Comparison of ENCODE assay signal across 30 cellular contexts in the genomic region with DNA sequence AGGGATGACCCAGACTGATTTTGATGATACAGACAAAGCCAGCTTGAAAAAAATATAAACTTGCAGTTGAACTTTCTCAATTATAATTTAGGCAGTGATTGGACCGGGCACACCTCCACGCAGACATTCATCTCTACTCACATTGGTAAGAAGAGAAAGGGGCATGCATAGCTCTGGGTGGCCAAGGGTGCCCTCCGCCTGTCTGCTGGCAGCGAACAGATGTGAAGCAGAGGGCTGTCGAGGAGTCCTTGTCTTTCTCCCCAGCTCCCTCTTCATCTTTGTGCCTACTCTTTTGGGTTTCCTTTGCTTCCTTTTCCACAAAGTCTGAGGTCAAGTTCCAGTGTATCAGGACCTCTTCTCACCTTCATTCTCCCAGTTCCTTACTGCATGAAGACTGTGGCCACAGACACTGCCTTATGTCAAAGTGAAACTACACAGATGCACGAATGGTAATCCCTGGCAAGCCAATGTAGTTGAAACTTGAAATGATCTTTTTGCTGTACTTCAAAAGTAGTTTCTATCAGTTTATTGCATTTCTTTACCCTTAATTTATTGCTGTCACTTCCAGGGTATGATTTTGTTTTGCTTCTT.
A peak's percentile ranks its signal among the peaks of the same experiment; 100 is the strongest.
DNase-seq lines count a peak whose midpoint lies in the region; ATAC-seq, FAIRE-seq and TF ChIP-seq lines count a peak whose summit lies in the region.
"Had no signal": no experiment of that assay in that cellular context is flagged by ENCODE, and none has a peak within 500 bp of the region (broad histone marks: within the 10 kb centered on the region; RNA-seq: fewer than 3 reads in every experiment).

No MANE protein-coding gene starts in this region.

- no peaks in the 10 kb centered on the region for H3K9me3 ChIP-seq in osteoblast (ENCODE audit: low read depth, low read length)
- H3K9me3 ChIP-seq: ascending aorta, left lung, stomach, thyroid gland had no signal

- in situ Hi-C loops in SK-MEL-5 (cut with HindIII; ENCODE audit: low pct_unique_long_range_greater_than_20kb, low sequenced_read_pairs) = no loop called here

- H2AFZ ChIP-seq in osteoblast (ENCODE audit: low read length) = peak overlapping the region; percentile 63

- H3K4me3 ChIP-seq in osteoblast (ENCODE audit: insufficient read depth, low read length) = peak overlapping the region; percentile 25
- H3K4me3 ChIP-seq: ascending aorta; BLaER1 treated with 17β-estradiol and CSF1 and Interleukin-3, amounts not matched to agents 10 nM and 100 nM; left lung; stomach; thyroid gland had no signal

- H3K27me3 ChIP-seq in osteoblast (ENCODE audit: insufficient read depth, low read length) = no peaks in the 10 kb centered on the region
- H3K27me3 ChIP-seq: ascending aorta; BLaER1 treated with 17β-estradiol and CSF1 and Interleukin-3, amounts not matched to agents 10 nM and 100 nM; left lung; stomach; thyroid gland had no signal

- H4K20me1 ChIP-seq in osteoblast (ENCODE audit: insufficient read depth, low read length) = no peaks in the 10 kb centered on the region
- H4K20me1 ChIP-seq: BLaER1 treated with 17β-estradiol and CSF1 and Interleukin-3, amounts not matched to agents 10 nM and 100 nM had no signal

- ATAC-seq in GM18519 (IDR thresholded peaks at IDR 0.05; ENCODE audit: low FRiP score, unreplicated experiment) (peak; percentile 67), HG02885 (IDR thresholded peaks at IDR 0.05; ENCODE audit: poor library complexity, unreplicated experiment) (peak; percentile 60)
- ATAC-seq: left lung, right cardiac atrium, T-helper 17 cell had no signal

- no peaks in the 10 kb centered on the region for H3K36me3 ChIP-seq in osteoblast (ENCODE audit: insufficient read depth, low read length)
- H3K36me3 ChIP-seq: ascending aorta; BLaER1 treated with 17β-estradiol and CSF1 and Interleukin-3, amounts not matched to agents 10 nM and 100 nM; left lung; stomach; thyroid gland had no signal

- no peaks in the 10 kb centered on the region for H3K4me1 ChIP-seq in osteoblast (ENCODE audit: insufficient read depth, low read length)
- H3K4me1 ChIP-seq: ascending aorta; BLaER1 treated with 17β-estradiol and CSF1 and Interleukin-3, amounts not matched to agents 10 nM and 100 nM; left lung; stomach; thyroid gland had no signal

- TF ChIP-seq CTCF in osteoblast (IDR thresholded peaks at IDR 0.05; ENCODE audit: extremely low read depth, low read depth, low read length) = no peak
- no peak for TF ChIP-seq CTCF in D721Med (IDR thresholded peaks at IDR 0.05; ENCODE audit: insufficient read depth, missing control alignments)

- FAIRE-seq in D721Med (lab: Jason Lieb, UNC) = no peak
- FAIRE-seq: colon, H1, TTC549 had no signal

- peak overlapping the region; percentile 67 for H3K4me2 ChIP-seq in osteoblast (ENCODE audit: insufficient read depth, low read length)
- H3K4me2 ChIP-seq: BLaER1 treated with 17β-estradiol and CSF1 and Interleukin-3, amounts not matched to agents 10 nM and 100 nM had no signal

- no peak overlapping the region for H3K27ac ChIP-seq in osteoblast (ENCODE audit: low read depth, low read length)
- H3K27ac ChIP-seq: ascending aorta; BLaER1 treated with 17β-estradiol and CSF1 and Interleukin-3, amounts not matched to agents 10 nM and 100 nM; left lung; stomach; thyroid gland had no signal

- DNase-seq in SK-MEL-5 (ENCODE audit: low read depth, low spot score) = peak; percentile 26
- no peak for DNase-seq in osteoblast (ENCODE audit: insufficient read length, low spot score, missing footprints)
- DNase-seq in NOMO-1 treated with DMSO at 0.1 percent for 48 hours (lab: John Stamatoyannopoulos, UW; ENCODE audit: unreplicated experiment) = no peak
- no peak for DNase-seq in SKM-1 (lab: John Stamatoyannopoulos, UW; ENCODE audit: unreplicated experiment)
- DNase-seq in D721Med (ENCODE audit: insufficient read length, low spot score) = no peak
- DNase-seq: activated CD4-positive, alpha-beta T cell treated with anti-CD3 and anti-CD28 coated beads, Interleukin-2, amount 50 U/mL, for 1 hour; activated CD4-positive, CD25-positive, alpha-beta regulatory T cell; activated gamma-delta T cell; activated naive CD8-positive, alpha-beta T cell treated with anti-CD3 and anti-CD28 coated beads for 36 hours; activated T-cell treated with anti-CD3 and anti-CD28 coated beads, Interleukin-2, amount 50 U/mL, for 1 hour; COR-L47; DMS53; left lung; NCI-H1048; NCI-H446; NCI-H774; posterior cingulate gyrus; right cardiac atrium; stimulated activated CD4-positive, alpha-beta T cell treated with anti-CD3 and anti-CD28 coated beads, Interleukin-12 subunit alpha, Interleukin-12 subunit beta, amount 100 ng/mL, for 4 hours; stimulated activated CD4-positive, alpha-beta T cell treated with anti-CD3 and anti-CD28 coated beads, Interleukin-4, amount 100 ng/mL, for 1 hour; stomach; T-helper 17 cell; thyroid gland had no signal

- H3K79me2 ChIP-seq in osteoblast (ENCODE audit: insufficient read depth, low read length) = no peaks in the 10 kb centered on the region
